14 cellular contexts compared by ENCODE assay signal in the genomic region with DNA sequence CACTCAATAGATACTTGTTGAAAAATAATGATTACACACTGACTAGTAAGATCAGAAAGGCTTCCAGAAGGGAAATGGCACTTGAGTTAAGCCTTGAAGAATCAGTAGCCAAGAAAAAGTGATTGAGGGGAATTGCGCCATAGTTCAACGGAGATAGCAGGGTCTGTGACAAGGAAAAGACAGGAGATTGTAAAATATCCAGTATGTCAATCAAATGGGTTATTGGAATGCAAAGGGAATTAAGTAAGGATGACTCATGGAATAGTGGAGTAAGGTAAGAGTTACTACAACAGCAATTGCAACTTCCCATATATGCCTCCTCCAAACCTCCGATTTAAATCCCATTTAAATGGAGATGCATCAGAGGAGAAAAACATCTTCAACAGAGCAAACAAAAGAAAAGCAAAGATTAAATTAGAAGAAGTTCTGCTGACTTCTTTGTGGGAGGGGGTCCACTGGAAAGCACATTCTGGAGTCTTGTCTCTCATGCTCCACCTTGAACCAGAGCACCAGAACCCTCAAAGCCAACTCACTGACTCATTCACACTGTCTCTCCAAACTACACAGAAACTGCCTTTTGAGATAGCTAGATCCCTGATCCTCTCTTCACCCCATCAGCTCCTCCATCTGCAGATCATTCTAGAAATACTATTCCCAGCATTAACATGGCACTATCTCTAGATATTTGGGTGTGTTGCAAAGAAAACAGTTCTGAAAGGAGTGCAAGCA.
DNase-seq lines count a peak whose midpoint lies in the region; ATAC-seq and TF ChIP-seq lines count a peak whose summit lies in the region.
"Had no signal": no experiment of that assay in that cellular context is flagged by ENCODE, and none has a peak within 500 bp of the region (broad histone marks: within the 10 kb centered on the region; RNA-seq: fewer than 3 reads in every experiment).

No MANE protein-coding gene starts in this region.

- H2AFZ ChIP-seq in GM23338: peak overlapping the region; percentile 4; the same call in 1 of the 2 replicates

- TF ChIP-seq CTCF in GM23338 (conservative IDR thresholded peaks at IDR 0.05; ENCODE audit: low read depth in 2 of 2) (no peak), left lung (IDR thresholded peaks at IDR 0.05) (no peak), mesothelial cell of epicardium (IDR thresholded peaks at IDR 0.05; ENCODE audit: unreplicated experiment) (no peak), left ventricle myocardium inferior (IDR thresholded peaks at IDR 0.05; ENCODE audit: borderline replicate concordance) (no peak)

- DNase-seq in GM23338 (ENCODE audit: low spot score): no peak
- DNase-seq in amniotic epithelial cell (ENCODE audit: low read depth): peak; percentile 68
- no peak for DNase-seq in left lung
- no peak for DNase-seq in activated effector memory CD4-positive, alpha-beta T cell treated with Interleukin-2 at 50 U/mL for 16 hours
- no peak for DNase-seq in mesothelial cell of epicardium (ENCODE audit: low spot score in 2 of 2, unreplicated experiment in 2 of 2)
- DNase-seq in left ventricle myocardium inferior: no peak
- DNase-seq: CD4-positive, alpha-beta T cell; HFFc6; NCI-H1105; NCI-H1694; NCI-H2081 treated with DMSO at 0.1 percent for 48 hours; SHP77 treated with DMSO at 0.1 percent for 48 hours had no signal

- H3K4me1 Mint-ChIP-seq in GM23338 (peaks cover 13% of the 10 kb centered on the region), mesothelial cell of epicardium (no peaks in the 10 kb centered on the region)

- TF ChIP-seq RAD21 in Ishikawa (IDR thresholded peaks at IDR 0.05; ENCODE audit: low read depth): no peak

- H3K79me2 ChIP-seq in GM23338 (replicated peaks; ENCODE audit: insufficient read depth): no peaks in the 10 kb centered on the region

- ATAC-seq in GM23338 (no peak), left lung (peak; percentile 19), HG02885 (IDR thresholded peaks at IDR 0.05; ENCODE audit: poor library complexity, unreplicated experiment) (no peak)

- H3K27ac Mint-ChIP-seq in GM23338: no peak overlapping the region
- no peak overlapping the region for H3K27ac Mint-ChIP-seq in mesothelial cell of epicardium
- H3K27ac Mint-ChIP-seq: CD4-positive, alpha-beta T cell; HFFc6 had no signal

- H3K36me3 ChIP-seq in GM23338 (ENCODE audit: insufficient read depth) (no peaks in the 10 kb centered on the region), left lung (no peaks in the 10 kb centered on the region), left ventricle myocardium inferior (no peaks in the 10 kb centered on the region)

- no peak overlapping the region for H3K4me2 ChIP-seq in GM23338

- intact Hi-C loops in left lung (cut with DNase I) (no loop called here), left ventricle myocardium inferior (cut with micrococcal nuclease) (no loop called here)

- H3K4me3 ChIP-seq in GM23338: no peak overlapping the region
- no peak overlapping the region for H3K4me3 ChIP-seq in left lung
- no peak overlapping the region for H3K4me3 ChIP-seq in left ventricle myocardium inferior

- H3K4me1 ChIP-seq in GM23338 (ENCODE audit: insufficient read depth) (0 out of 2 replicates have a peak, but pooled peaks cover 3% of the 10 kb centered on the region), left lung (no peaks in the 10 kb centered on the region), left ventricle myocardium inferior (no peaks in the 10 kb centered on the region)

- H4K20me1 ChIP-seq in GM23338 (replicated peaks; ENCODE audit: insufficient read depth): no peaks in the 10 kb centered on the region

- H3K4me3 Mint-ChIP-seq in GM23338: no peak overlapping the region
- no peak overlapping the region for H3K4me3 Mint-ChIP-seq in mesothelial cell of epicardium
- H3K4me3 Mint-ChIP-seq: CD4-positive, alpha-beta T cell; HFFc6 had no signal

- peaks cover 13% of the 10 kb centered on the region for H3K9me3 Mint-ChIP-seq in GM23338
- peaks cover 17% of the 10 kb centered on the region for H3K9me3 Mint-ChIP-seq in mesothelial cell of epicardium
- H3K9me3 Mint-ChIP-seq: CD4-positive, alpha-beta T cell had no signal

- H3K9me2 ChIP-seq in GM23338 (ENCODE audit: insufficient read depth): no peaks in the 10 kb centered on the region; the same call in none of the 2 replicates

- H3K27me3 ChIP-seq in GM23338 (ENCODE audit: insufficient read depth) (no peaks in the 10 kb centered on the region), left lung (no peaks in the 10 kb centered on the region), left ventricle myocardium inferior (ENCODE audit: low read depth) (no peaks in the 10 kb centered on the region)

- no peaks in the 10 kb centered on the region for H3F3A ChIP-seq in GM23338 (replicated peaks; ENCODE audit: low read depth)

- no peak for TF ChIP-seq EP300 in Ishikawa (IDR thresholded peaks at IDR 0.05; ENCODE audit: borderline replicate concordance)

- H3K9me3 ChIP-seq in left lung: peaks cover 0 to 5% of the 10 kb centered on the region in 2 donors
- H3K9me3 ChIP-seq in left ventricle myocardium inferior (replicated peaks): no peaks in the 10 kb centered on the region

- H3K27ac ChIP-seq in GM23338 (ENCODE audit: low read depth) (no peak overlapping the region), left lung (no peak overlapping the region), left ventricle myocardium inferior (replicated peaks) (no peak overlapping the region)

- H3K36me3 Mint-ChIP-seq in GM23338 (ENCODE audit: low read depth) (peaks cover 2% of the 10 kb centered on the region; the same call in 2 of the 3 replicates), mesothelial cell of epicardium (peaks cover 6% of the 10 kb centered on the region)

- H3K27me3 Mint-ChIP-seq in GM23338 (ENCODE audit: insufficient read depth, low read depth, poor library complexity) (peaks cover 3% of the 10 kb centered on the region), mesothelial cell of epicardium (ENCODE audit: low read depth) (no peaks in the 10 kb centered on the region)

TF ChIP-seq in GM23338, 12 proteins besides CTCF, POLR2A, EP300 and RAD21 (continues in another document):
- no peak for TF ChIP-seq NANOG (IDR thresholded peaks at IDR 0.05; ENCODE audit: borderline replicate concordance)

TF ChIP-seq in Ishikawa, 13 proteins besides CTCF, POLR2A, EP300 and RAD21:
- TF ChIP-seq CREB1 (IDR thresholded peaks at IDR 0.05; ENCODE audit: low read depth): no peak
- 0 out of 2 replicates have a peak, but pooled peaks have one; percentile 4 for TF ChIP-seq CEBPB (IDR thresholded peaks at IDR 0.05)
TF ChIP-seq in Ishikawa: peak in this region for 1.
